Comparison of ENCODE assay signal across 8 cellular contexts in the genomic region with DNA sequence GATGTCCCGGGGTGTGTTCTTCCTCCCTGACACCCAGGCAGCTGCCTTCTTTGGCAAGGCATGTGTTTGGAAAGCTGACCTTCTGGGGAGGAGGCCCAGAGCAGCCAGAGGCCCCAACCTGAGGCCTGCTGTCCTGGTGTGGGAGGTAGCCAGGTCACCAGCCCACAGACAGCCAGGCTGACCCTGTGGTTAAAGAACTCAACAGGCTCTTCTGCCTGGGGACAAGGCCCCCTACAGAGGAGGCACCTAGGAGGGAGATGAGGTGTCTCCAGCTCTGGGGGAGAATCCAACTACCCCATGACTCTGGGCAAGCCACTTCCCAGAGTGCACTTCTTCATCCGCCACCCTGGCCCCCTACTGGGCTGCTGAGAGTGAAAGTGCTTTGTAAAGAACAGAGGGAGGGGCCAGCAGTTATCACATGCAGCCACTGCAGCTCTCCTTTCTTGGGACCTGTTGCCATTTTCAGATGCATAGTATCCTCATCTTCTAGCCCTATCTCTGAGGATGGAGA. TPM values are rescaled to one million over a fixed set of nuclear protein-coding genes. Genes with fewer than 3 reads are reported as not detected.
A peak's percentile ranks its signal among the peaks of the same experiment; 100 is the strongest.
DNase-seq lines count a peak whose midpoint lies in the region; ATAC-seq and TF ChIP-seq lines count a peak whose summit lies in the region.

No MANE protein-coding gene starts in this region.

- BruUV-seq in PC-3 (replicated peaks; lab: Mats Ljungman, UMichigan) = no TSS peak

- no peak overlapping the region for H3K4me3 ChIP-seq in PC-3 (ENCODE audit: low read length)
- H3K4me3 ChIP-seq in heart right ventricle = no peak overlapping the region

- no peaks in the 10 kb centered on the region for H3K9me3 ChIP-seq in PC-3 (ENCODE audit: low read length)
- no peaks in the 10 kb centered on the region for H3K9me3 ChIP-seq in heart right ventricle

- H3K9me2 ChIP-seq in PC-3 (replicated peaks; ENCODE audit: low read length) = no peaks in the 10 kb centered on the region

- 29 to 33% methylated on average over 2 of the region's 2 CpGs for WGBS in heart right ventricle, 2 donors

- H3K79me2 ChIP-seq in PC-3 (ENCODE audit: low read length) = no peaks in the 10 kb centered on the region

- H4K20me1 ChIP-seq in PC-3 (ENCODE audit: low read length) = no peaks in the 10 kb centered on the region

- CTCF ChIA-PET in PC-3 (lab: Charles Lee) = no interaction called here

- intact Hi-C loops in PC-3 (cut with micrococcal nuclease) = no loop called here
- intact Hi-C loops in heart right ventricle (cut with DNase I) = loop anchor here in 1 of 10 donors (10.0 kb wide), 1 partner anchor 85 kb away; no protein-coding TSS in a partner anchor

- H3K9ac ChIP-seq in PC-3 (ENCODE audit: low read length) = no peak overlapping the region

- H3K27me3 ChIP-seq in PC-3 (ENCODE audit: low read length) (no peaks in the 10 kb centered on the region), heart right ventricle (no peaks in the 10 kb centered on the region)

- no peak overlapping the region for H3K4me2 ChIP-seq in PC-3 (ENCODE audit: low read length)

- POLR2A ChIA-PET in PC-3 (lab: Charles Lee; ENCODE audit: unreplicated experiment) = no interaction called here

- DNase-seq in activated T-cell treated with anti-CD3 and anti-CD28 coated beads for 1 hour (ENCODE audit: low read depth) = peak; percentile 37
- DNase-seq in activated T-cell treated with anti-CD3 and anti-CD28 coated beads for 4 hours = no peak
- DNase-seq in PC-3 = peak; percentile 25
- DNase-seq in activated gamma-delta T cell treated with anti-CD3 and anti-CD28 coated beads, Interleukin-2, amount 50 U/mL, for 16 hours (ENCODE audit: low read depth) = peak; percentile 47
- DNase-seq in heart right ventricle = peak in 1 of 2 donors; percentile 64
- DNase-seq in smooth muscle cell of the brain vasculature (ENCODE audit: low read depth, low spot score) = peak; percentile 77

- no peak overlapping the region for H2AFZ ChIP-seq in PC-3 (ENCODE audit: low read length)

- ATAC-seq in PC-3 (no peak), heart right ventricle (peak; percentile 42 to 80 (median 62)), HG03025 (IDR thresholded peaks at IDR 0.05; ENCODE audit: low FRiP score, unreplicated experiment) (no peak), HG03280 (IDR thresholded peaks at IDR 0.05; ENCODE audit: unreplicated experiment) (no peak)

- H3K36me3 ChIP-seq in PC-3 (ENCODE audit: low read depth, low read length) (no peaks in the 10 kb centered on the region; the same call in 1 of the 2 replicates), heart right ventricle (peaks cover 0 to 35% (median 5%) of the 10 kb centered on the region in 9 donors)

- peaks cover 17% of the 10 kb centered on the region for H3K4me1 ChIP-seq in PC-3 (ENCODE audit: insufficient read depth, low read length)
- peaks cover 25 to 42% (median 34%) of the 10 kb centered on the region in 9 donors for H3K4me1 ChIP-seq in heart right ventricle

- H3K27ac ChIP-seq in PC-3 (ENCODE audit: low read length) (no peak overlapping the region), heart right ventricle (peak overlapping the region; percentile 38 to 95 (median 84))

- peak; percentile 40; the same call in 1 of the 2 replicates for TF ChIP-seq CTCF in PC-3 (conservative IDR thresholded peaks at IDR 0.05; ENCODE audit: low read depth, low read length)
- peak in 7 of 9 donors; percentile 27 to 48 (median 39) for TF ChIP-seq CTCF in heart right ventricle (IDR thresholded peaks at IDR 0.05)

- H3F3A ChIP-seq in PC-3 (ENCODE audit: low read length, unreplicated experiment) = no peaks in the 10 kb centered on the region

RNA-seq across cellular contexts. Expression of a gene that starts 13.1 kb away (rescaled TPM):
- total RNA-seq in PC-3 (2014; rRNA removed) (167 and 194 TPM in 2 replicates), heart right ventricle (10 to 100 TPM in 8 of 10 donors, 1 to 10 TPM in 2; 9.0 to 44.1 (median 16.4) TPM)
- polyA plus RNA-seq in heart right ventricle = 10 to 100 TPM; 49.0 to 61.2 TPM

Comparison
In these comparisons a context has a peak if more than half of its experiments do, and no peak if none do; other contexts are left out.
1. ATAC-seq: peak in heart right ventricle (8 of 8); none in PC-3 (single experiment), HG03025 (single experiment) and HG03280 (single experiment).